ENCODE assay signal across 26 cellular contexts in the genomic region with DNA sequence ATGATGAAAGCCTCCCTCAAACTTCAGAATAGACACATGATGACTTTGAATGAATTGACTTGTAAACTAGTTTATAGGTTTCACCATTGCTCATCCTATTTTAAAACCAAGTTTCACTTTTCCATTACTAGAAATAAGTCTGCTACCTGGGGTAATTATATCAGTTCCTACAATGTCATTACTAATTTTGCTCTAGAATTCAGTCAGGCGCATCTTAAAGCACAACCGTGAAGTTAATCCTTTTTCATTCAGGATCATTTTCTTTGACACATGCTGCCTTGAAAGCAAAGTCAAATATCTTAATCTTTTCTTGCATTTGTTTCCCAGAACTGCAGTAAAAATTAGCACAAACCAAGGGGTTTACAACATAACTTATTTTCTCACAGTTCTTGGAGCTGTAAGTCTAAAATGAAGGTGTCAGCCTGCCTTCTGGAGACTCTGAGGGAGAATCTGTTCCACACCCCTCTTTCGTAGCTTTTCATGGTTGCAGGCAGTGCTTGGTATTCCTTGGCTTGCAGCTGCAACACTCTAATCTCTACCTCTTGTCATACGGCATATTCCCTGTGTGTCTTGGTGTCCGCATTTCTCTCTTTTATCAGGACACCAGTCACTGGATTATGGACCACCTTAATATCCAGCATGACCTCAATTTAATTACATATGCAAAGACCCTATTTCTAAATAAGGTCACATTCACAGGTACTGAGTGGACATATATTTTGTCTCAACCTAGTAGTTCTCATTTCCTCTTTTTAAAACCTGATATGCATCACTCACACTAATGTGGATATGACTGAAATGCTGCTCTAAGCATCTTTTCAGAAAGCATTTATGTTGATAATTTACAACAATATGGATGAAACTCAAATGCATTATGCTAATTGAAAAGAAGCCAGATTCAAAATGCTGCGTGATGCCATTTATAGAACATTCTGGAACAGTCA.
DNase-seq lines count a peak whose midpoint lies in the region; ATAC-seq and TF ChIP-seq lines count a peak whose summit lies in the region.
"Had no signal": no experiment of that assay in that cellular context is flagged by ENCODE, and none has a peak within 500 bp of the region (broad histone marks: within the 10 kb centered on the region; RNA-seq: fewer than 3 reads in every experiment).

No MANE protein-coding gene starts in this region.

- no peak overlapping the region for H2AFZ ChIP-seq in OCI-LY3 (ENCODE audit: low read depth, low read length)
- H2AFZ ChIP-seq in PC-3 (ENCODE audit: low read length), result no peak overlapping the region

- peaks cover 20% of the 10 kb centered on the region for H3K4me1 Mint-ChIP-seq in nephron progenitor cell
- H3K4me1 Mint-ChIP-seq: activated CD4-positive, alpha-beta memory T cell treated with anti-CD3 and anti-CD28 coated beads, Interleukin-2, amount 10 ng/mL, durations not matched to agents 7 days and 5 days; activated naive CD8-positive, alpha-beta T cell treated with anti-CD3 and anti-CD28 coated beads, Interleukin-2, amount 50 U/mL, for 24 hours; H9; natural killer cell; stimulated activated effector memory CD8-positive, alpha-beta T cell treated with anti-CD3 and anti-CD28 coated beads, Interleukin-12 subunit alpha, Interleukin-12 subunit beta, amount 100 ng/mL, for 72 hours had no signal

- H3K36me3 ChIP-seq in A673 (ENCODE audit: insufficient read depth, low read length, poor library complexity, severe bottlenecking) (no peaks in the 10 kb centered on the region), OCI-LY3 (replicated peaks; ENCODE audit: low read depth, low read length) (no peaks in the 10 kb centered on the region), PC-3 (ENCODE audit: low read depth, low read length) (no peaks in the 10 kb centered on the region)

- no peak overlapping the region for H3K4me3 ChIP-seq in A673 (ENCODE audit: low read depth, low read length, poor library complexity, severe bottlenecking)
- H3K4me3 ChIP-seq in OCI-LY3 (ENCODE audit: low read length), result peak overlapping the region; percentile 65
- no peak overlapping the region for H3K4me3 ChIP-seq in PC-3 (ENCODE audit: low read length)
- H3K4me3 ChIP-seq: K562 had no signal

- H3K9me2 ChIP-seq in PC-3 (replicated peaks; ENCODE audit: low read length), result no peaks in the 10 kb centered on the region

- no peak overlapping the region for H3K27ac Mint-ChIP-seq in nephron progenitor cell
- H3K27ac Mint-ChIP-seq: activated CD4-positive, alpha-beta memory T cell treated with anti-CD3 and anti-CD28 coated beads, Interleukin-2, amount 10 ng/mL, durations not matched to agents 7 days and 5 days; activated naive CD8-positive, alpha-beta T cell treated with anti-CD3 and anti-CD28 coated beads, Interleukin-2, amount 50 U/mL, for 24 hours; activated T-cell treated with anti-CD3 and anti-CD28 coated beads, Interleukin-2, amount 50 U/mL, for 72 hours; dendritic cell treated with granulocyte-macrophage colony-stimulating factor and Interleukin-4, amounts not matched to agents 40 ng/mL and 50 ng/mL, for 4 days; H9; natural killer cell; stimulated activated effector memory CD8-positive, alpha-beta T cell treated with anti-CD3 and anti-CD28 coated beads, Interleukin-12 subunit alpha, Interleukin-12 subunit beta, amount 100 ng/mL, for 72 hours had no signal

- H3K9me3 ChIP-seq in A673 (ENCODE audit: low read depth, low read length, poor library complexity, severe bottlenecking), result no peaks in the 10 kb centered on the region
- 0 out of 2 replicates have a peak, but pooled peaks cover 3% of the 10 kb centered on the region for H3K9me3 ChIP-seq in OCI-LY3 (ENCODE audit: insufficient read depth, low read length)
- H3K9me3 ChIP-seq in PC-3 (ENCODE audit: low read length), result no peaks in the 10 kb centered on the region

- no peaks in the 10 kb centered on the region for H3K79me2 ChIP-seq in OCI-LY3 (ENCODE audit: low read length)
- H3K79me2 ChIP-seq in PC-3 (ENCODE audit: low read length), result no peaks in the 10 kb centered on the region

- ATAC-seq in GM18909 (IDR thresholded peaks at IDR 0.05; ENCODE audit: poor library complexity, unreplicated experiment), result peak; percentile 59
- peak; percentile 82 for ATAC-seq in HG02852 (IDR thresholded peaks at IDR 0.05; ENCODE audit: unreplicated experiment)
- no peak for ATAC-seq in PC-3
- ATAC-seq: activated naive CD8-positive, alpha-beta T cell treated with anti-CD3 and anti-CD28 coated beads, Interleukin-2, amount 50 U/mL, for 24 hours; activated T-cell treated with anti-CD3 and anti-CD28 coated beads, Interleukin-2, amount 50 U/mL, for 72 hours; K562; natural killer cell; stimulated activated effector memory CD8-positive, alpha-beta T cell treated with anti-CD3 and anti-CD28 coated beads, Interleukin-12 subunit alpha, Interleukin-12 subunit beta, amount 100 ng/mL, for 72 hours had no signal

- intact Hi-C loops in A673 (cut with micrococcal nuclease; ENCODE audit: unreplicated experiment), result no loop called here
- intact Hi-C loops in PC-3 (cut with micrococcal nuclease), result no loop called here

- peak overlapping the region; percentile 44 for H3K9ac ChIP-seq in OCI-LY3 (ENCODE audit: low read length)
- no peak overlapping the region for H3K9ac ChIP-seq in PC-3 (ENCODE audit: low read length)

- POLR2A ChIA-PET in A673 (lab: Charles Lee; ENCODE audit: low non-redundant PET), result no interaction called here
- POLR2A ChIA-PET in PC-3 (lab: Charles Lee; ENCODE audit: unreplicated experiment), result no interaction called here

- H3K4me1 ChIP-seq in A673 (ENCODE audit: insufficient read depth, low read length, poor library complexity, severe bottlenecking) (peaks cover 23% of the 10 kb centered on the region), OCI-LY3 (ENCODE audit: low read length) (peaks cover 26% of the 10 kb centered on the region), PC-3 (ENCODE audit: insufficient read depth, low read length) (no peaks in the 10 kb centered on the region)

- no peak overlapping the region for H3K4me3 Mint-ChIP-seq in nephron progenitor cell
- H3K4me3 Mint-ChIP-seq: activated CD4-positive, alpha-beta memory T cell treated with anti-CD3 and anti-CD28 coated beads, Interleukin-2, amount 10 ng/mL, durations not matched to agents 7 days and 5 days; activated naive CD8-positive, alpha-beta T cell treated with anti-CD3 and anti-CD28 coated beads, Interleukin-2, amount 50 U/mL, for 24 hours; activated T-cell treated with anti-CD3 and anti-CD28 coated beads, Interleukin-2, amount 50 U/mL, for 72 hours; dendritic cell treated with granulocyte-macrophage colony-stimulating factor and Interleukin-4, amounts not matched to agents 40 ng/mL and 50 ng/mL, for 4 days; H9; natural killer cell; stimulated activated effector memory CD8-positive, alpha-beta T cell treated with anti-CD3 and anti-CD28 coated beads, Interleukin-12 subunit alpha, Interleukin-12 subunit beta, amount 100 ng/mL, for 72 hours had no signal

- CTCF ChIA-PET in A673 (lab: Charles Lee) (no interaction called here), PC-3 (lab: Charles Lee) (no interaction called here)

- H3K4me2 ChIP-seq in OCI-LY3 (ENCODE audit: low read length) (peak overlapping the region; percentile 85), PC-3 (ENCODE audit: low read length) (no peak overlapping the region)

- H3K27me3 Mint-ChIP-seq in nephron progenitor cell (ENCODE audit: low read depth, poor library complexity), result no peaks in the 10 kb centered on the region
- H3K27me3 Mint-ChIP-seq: activated CD4-positive, alpha-beta memory T cell treated with anti-CD3 and anti-CD28 coated beads, Interleukin-2, amount 10 ng/mL, durations not matched to agents 7 days and 5 days; activated naive CD8-positive, alpha-beta T cell treated with anti-CD3 and anti-CD28 coated beads, Interleukin-2, amount 50 U/mL, for 24 hours; dendritic cell treated with granulocyte-macrophage colony-stimulating factor and Interleukin-4, amounts not matched to agents 40 ng/mL and 50 ng/mL, for 4 days had no signal

- no TSS peak for BruUV-seq in A673 (replicated peaks; lab: Mats Ljungman, UMichigan)
- no TSS peak for BruUV-seq in PC-3 (replicated peaks; lab: Mats Ljungman, UMichigan)

- no peak for TF ChIP-seq CTCF in A673 (conservative IDR thresholded peaks at IDR 0.05; ENCODE audit: low read depth, low read length)
- no peak for TF ChIP-seq CTCF in OCI-LY3 (IDR thresholded peaks at IDR 0.05; ENCODE audit: low read depth, low read length)
- TF ChIP-seq CTCF in nephron progenitor cell (IDR thresholded peaks at IDR 0.05), result no peak
- TF ChIP-seq CTCF in PC-3 (conservative IDR thresholded peaks at IDR 0.05; ENCODE audit: low read depth, low read length), result no peak

- H3F3A ChIP-seq in PC-3 (ENCODE audit: low read length, unreplicated experiment), result no peaks in the 10 kb centered on the region

- H3K27me3 ChIP-seq in A673 (replicated peaks; ENCODE audit: insufficient read depth, low read depth, low read length, poor library complexity) (no peaks in the 10 kb centered on the region), OCI-LY3 (ENCODE audit: low read depth, low read length) (no peaks in the 10 kb centered on the region), PC-3 (ENCODE audit: low read length) (peaks cover 18% of the 10 kb centered on the region)

- H4K20me1 ChIP-seq in OCI-LY3 (ENCODE audit: insufficient read depth, low read length), result no peaks in the 10 kb centered on the region
- H4K20me1 ChIP-seq in PC-3 (ENCODE audit: low read length), result no peaks in the 10 kb centered on the region

- peak; percentile 30 for DNase-seq in A673 (ENCODE audit: low spot score)
- DNase-seq in nephron progenitor cell, result no peak
- no peak for DNase-seq in hypothalamus (lab: John Stamatoyannopoulos, UW)
- no peak for DNase-seq in EL
- no peak for DNase-seq in PC-3
- DNase-seq: activated CD4-positive, alpha-beta memory T cell treated with anti-CD3 and anti-CD28 coated beads, Interleukin-2, amount 10 ng/mL, durations not matched to agents 7 days and 5 days; activated naive CD8-positive, alpha-beta T cell treated with anti-CD3 and anti-CD28 coated beads, Interleukin-2, amount 50 U/mL, for 24 hours; activated T-cell treated with anti-CD3 and anti-CD28 coated beads, Interleukin-2, amount 50 U/mL, for 72 hours; foreskin melanocyte; GF-D8; H9; mesendoderm; natural killer cell; NCI-H1105 treated with DMSO at 0.1 percent for 48 hours; NCI-H2171; NCI-H774; stimulated activated CD4-positive, alpha-beta T cell treated with anti-CD3 and anti-CD28 coated beads, Interleukin-12 subunit alpha, Interleukin-12 subunit beta, amount 100 ng/mL, for 4 hours; SW 1271; trophoblast cell had no signal

- H3K36me3 Mint-ChIP-seq in nephron progenitor cell (ENCODE audit: low read depth), result no peaks in the 10 kb centered on the region
- H3K36me3 Mint-ChIP-seq: natural killer cell; stimulated activated effector memory CD8-positive, alpha-beta T cell treated with anti-CD3 and anti-CD28 coated beads, Interleukin-12 subunit alpha, Interleukin-12 subunit beta, amount 100 ng/mL, for 72 hours had no signal

- no peaks in the 10 kb centered on the region for H3K9me3 Mint-ChIP-seq in nephron progenitor cell
- H3K9me3 Mint-ChIP-seq: activated CD4-positive, alpha-beta memory T cell treated with anti-CD3 and anti-CD28 coated beads, Interleukin-2, amount 10 ng/mL, durations not matched to agents 7 days and 5 days; H9 had no signal

- no peak overlapping the region for H3K27ac ChIP-seq in A673 (ENCODE audit: low read depth, low read length, poor library complexity, severe bottlenecking)
- H3K27ac ChIP-seq in OCI-LY3 (ENCODE audit: low read length), result peak overlapping the region; percentile 87
- H3K27ac ChIP-seq in PC-3 (ENCODE audit: low read length), result no peak overlapping the region
- H3K27ac ChIP-seq: VCaP had no signal
